ENCODE assay signal across 8 cellular contexts in the genomic region with DNA sequence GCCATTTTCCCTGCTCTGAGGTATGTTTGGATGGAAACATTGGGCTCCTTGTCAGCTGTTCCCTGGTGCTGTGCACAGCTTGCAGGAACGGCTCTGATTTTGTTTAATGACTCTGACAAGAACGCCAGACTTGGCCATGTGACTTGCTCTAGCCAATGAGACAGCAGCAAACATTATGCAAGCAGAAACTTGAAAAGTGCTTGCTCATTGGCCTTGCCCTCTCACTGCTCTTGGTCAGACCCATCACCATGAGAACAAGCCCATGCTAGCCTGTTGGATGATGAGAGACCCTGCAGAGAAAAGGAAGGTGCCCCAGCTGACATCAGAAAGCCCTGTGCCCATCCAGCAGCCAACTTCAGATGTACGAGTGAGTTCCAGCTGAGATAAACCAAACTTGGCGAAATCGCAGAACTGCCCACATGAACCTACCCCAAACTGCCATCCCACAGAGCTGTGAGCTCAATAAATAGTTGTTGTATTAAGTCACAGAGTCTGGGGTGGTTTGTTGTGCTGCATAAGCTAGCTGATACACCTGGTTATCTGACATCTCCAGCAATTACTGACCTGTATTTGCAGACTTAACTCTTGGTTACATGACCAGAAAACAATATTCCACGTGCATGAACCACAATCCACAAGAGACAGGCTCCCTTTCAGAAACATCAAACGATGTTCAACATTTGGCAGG.
DNase-seq lines count a peak whose midpoint lies in the region; ATAC-seq and TF ChIP-seq lines count a peak whose summit lies in the region.

No MANE protein-coding gene starts in this region.

- H3K27ac Mint-ChIP-seq in activated CD8-positive, alpha-beta T cell treated with anti-CD3 and anti-CD28 coated beads for 36 hours, result no peak overlapping the region
- no peak overlapping the region for H3K27ac Mint-ChIP-seq in activated CD8-positive, alpha-beta T cell treated with anti-CD3 and anti-CD28 coated beads, Interleukin-2, amount 10 ng/mL, durations not matched to agents 7 days and 5 days
- no peak overlapping the region for H3K27ac Mint-ChIP-seq in stimulated activated naive B cell treated with anti-CD40 and anti-IgM and Interleukin-4, amounts not matched to agents 10 μg/mL and 1 μg/mL and 100 μg/mL, for 72 hours
- H3K27ac Mint-ChIP-seq in mesothelial cell of epicardium (no peak overlapping the region), type B pancreatic cell (no peak overlapping the region)

- H3K4me3 ChIP-seq in epithelial cell of esophagus (ENCODE audit: low read length), result no peak overlapping the region

- peak; percentile 37 for ATAC-seq in activated CD8-positive, alpha-beta T cell treated with anti-CD3 and anti-CD28 coated beads for 36 hours
- ATAC-seq in activated CD8-positive, alpha-beta T cell treated with anti-CD3 and anti-CD28 coated beads, Interleukin-2, amount 10 ng/mL, durations not matched to agents 7 days and 5 days, result no peak
- ATAC-seq in stimulated activated naive B cell treated with anti-CD40 and anti-IgM and Interleukin-4, amounts not matched to agents 10 μg/mL and 1 μg/mL and 100 μg/mL, for 72 hours (replicated peaks), result peak; percentile 46 to 55

- H3K4me3 Mint-ChIP-seq in activated CD8-positive, alpha-beta T cell treated with anti-CD3 and anti-CD28 coated beads for 36 hours, result no peak overlapping the region
- H3K4me3 Mint-ChIP-seq in activated CD8-positive, alpha-beta T cell treated with anti-CD3 and anti-CD28 coated beads, Interleukin-2, amount 10 ng/mL, durations not matched to agents 7 days and 5 days, result no peak overlapping the region
- no peak overlapping the region for H3K4me3 Mint-ChIP-seq in stimulated activated naive B cell treated with anti-CD40 and anti-IgM and Interleukin-4, amounts not matched to agents 10 μg/mL and 1 μg/mL and 100 μg/mL, for 72 hours
- H3K4me3 Mint-ChIP-seq in mesothelial cell of epicardium (no peak overlapping the region), type B pancreatic cell (no peak overlapping the region)

- POLR2A ChIA-PET in activated CD8-positive, alpha-beta T cell treated with anti-CD3 and anti-CD28 coated beads for 36 hours (lab: Charles Lee), result interaction anchor here (0.8 kb wide), 1 partner anchor 10 kb away, joined by 3 read pairs; no protein-coding TSS in a partner anchor
- POLR2A ChIA-PET in activated CD8-positive, alpha-beta T cell treated with anti-CD3 and anti-CD28 coated beads, Interleukin-2, amount 10 ng/mL, durations not matched to agents 7 days and 5 days (lab: Charles Lee), result no interaction called here

- TF ChIP-seq CTCF in activated CD8-positive, alpha-beta T cell treated with anti-CD3 and anti-CD28 coated beads for 36 hours (IDR thresholded peaks at IDR 0.05), result no peak
- TF ChIP-seq CTCF in epithelial cell of esophagus (IDR thresholded peaks at IDR 0.05; ENCODE audit: insufficient read depth, low read depth, low read length, missing control alignments), result no peak
- TF ChIP-seq CTCF in mesothelial cell of epicardium (IDR thresholded peaks at IDR 0.05; ENCODE audit: unreplicated experiment), result no peak
- no peak for TF ChIP-seq CTCF in type B pancreatic cell (conservative IDR thresholded peaks at IDR 0.05)

- intact Hi-C loops in activated CD8-positive, alpha-beta T cell treated with anti-CD3 and anti-CD28 coated beads for 36 hours (cut with micrococcal nuclease), result loop anchor here (10.0 kb wide), 3 partner anchors 245 to 635 kb away; a partner anchor contains a TSS

- peaks cover 5% of the 10 kb centered on the region for H3K27me3 Mint-ChIP-seq in activated CD8-positive, alpha-beta T cell treated with anti-CD3 and anti-CD28 coated beads for 36 hours
- peaks cover 34% of the 10 kb centered on the region for H3K27me3 Mint-ChIP-seq in activated CD8-positive, alpha-beta T cell treated with anti-CD3 and anti-CD28 coated beads, Interleukin-2, amount 10 ng/mL, durations not matched to agents 7 days and 5 days (ENCODE audit: low read depth)
- peaks cover 16 to 21% of the 10 kb centered on the region in 2 donors for H3K27me3 Mint-ChIP-seq in stimulated activated naive B cell treated with anti-CD40 and anti-IgM and Interleukin-4, amounts not matched to agents 10 μg/mL and 1 μg/mL and 100 μg/mL, for 72 hours
- peaks cover 5% of the 10 kb centered on the region for H3K27me3 Mint-ChIP-seq in mesothelial cell of epicardium (ENCODE audit: low read depth)
- H3K27me3 Mint-ChIP-seq in type B pancreatic cell, result peaks cover 9% of the 10 kb centered on the region

- CTCF ChIA-PET in activated CD8-positive, alpha-beta T cell treated with anti-CD3 and anti-CD28 coated beads for 36 hours (lab: Charles Lee), result interaction anchor here (1.0 to 1.9 kb wide), 5 partner anchors 10 to 100 kb away, joined by 3 to 7 read pairs (median 4); no protein-coding TSS in a partner anchor
- CTCF ChIA-PET in activated CD8-positive, alpha-beta T cell treated with anti-CD3 and anti-CD28 coated beads, Interleukin-2, amount 10 ng/mL, durations not matched to agents 7 days and 5 days (lab: Charles Lee), result interaction anchor here (0.8 to 2.8 kb wide), 6 partner anchors 10 to 641 kb away, joined by 3 to 8 read pairs (median 4); no protein-coding TSS in a partner anchor

- peak; percentile 37 for DNase-seq in activated CD8-positive, alpha-beta T cell treated with anti-CD3 and anti-CD28 coated beads for 36 hours
- no peak for DNase-seq in activated CD8-positive, alpha-beta T cell treated with anti-CD3 and anti-CD28 coated beads, Interleukin-2, amount 10 ng/mL, durations not matched to agents 7 days and 5 days
- DNase-seq in NCI-H2171 treated with DMSO at 0.1 percent for 48 hours (lab: John Stamatoyannopoulos, UW) (peak; percentile 89), epithelial cell of esophagus (ENCODE audit: low read depth) (peak; percentile 94), DMS79 treated with DMSO at 0.1 percent for 48 hours (lab: John Stamatoyannopoulos, UW) (no peak), mesothelial cell of epicardium (ENCODE audit: low spot score in 2 of 2, unreplicated experiment in 2 of 2) (no peak), type B pancreatic cell (ENCODE audit: extremely low spot score, unreplicated experiment) (no peak)
- DNase-seq in stimulated activated naive B cell treated with anti-CD40 and anti-IgM and Interleukin-4, amounts not matched to agents 10 μg/mL and 1 μg/mL and 100 μg/mL, for 72 hours, result no peak

- H3K4me1 Mint-ChIP-seq in activated CD8-positive, alpha-beta T cell treated with anti-CD3 and anti-CD28 coated beads for 36 hours (ENCODE audit: low read depth), result no peaks in the 10 kb centered on the region
- peaks cover 9% of the 10 kb centered on the region for H3K4me1 Mint-ChIP-seq in activated CD8-positive, alpha-beta T cell treated with anti-CD3 and anti-CD28 coated beads, Interleukin-2, amount 10 ng/mL, durations not matched to agents 7 days and 5 days (ENCODE audit: low read depth)
- no peaks in the 10 kb centered on the region for H3K4me1 Mint-ChIP-seq in stimulated activated naive B cell treated with anti-CD40 and anti-IgM and Interleukin-4, amounts not matched to agents 10 μg/mL and 1 μg/mL and 100 μg/mL, for 72 hours
- H3K4me1 Mint-ChIP-seq in mesothelial cell of epicardium, result no peaks in the 10 kb centered on the region
- peaks cover 11% of the 10 kb centered on the region for H3K4me1 Mint-ChIP-seq in type B pancreatic cell (ENCODE audit: unreplicated experiment)

- no peaks in the 10 kb centered on the region for H3K36me3 Mint-ChIP-seq in activated CD8-positive, alpha-beta T cell treated with anti-CD3 and anti-CD28 coated beads for 36 hours (ENCODE audit: low read depth)
- H3K36me3 Mint-ChIP-seq in activated CD8-positive, alpha-beta T cell treated with anti-CD3 and anti-CD28 coated beads, Interleukin-2, amount 10 ng/mL, durations not matched to agents 7 days and 5 days (ENCODE audit: low read depth), result no peaks in the 10 kb centered on the region
- no peaks in the 10 kb centered on the region for H3K36me3 Mint-ChIP-seq in stimulated activated naive B cell treated with anti-CD40 and anti-IgM and Interleukin-4, amounts not matched to agents 10 μg/mL and 1 μg/mL and 100 μg/mL, for 72 hours
- H3K36me3 Mint-ChIP-seq in mesothelial cell of epicardium, result no peaks in the 10 kb centered on the region
- no peaks in the 10 kb centered on the region for H3K36me3 Mint-ChIP-seq in type B pancreatic cell

- H3K9me3 Mint-ChIP-seq in activated CD8-positive, alpha-beta T cell treated with anti-CD3 and anti-CD28 coated beads for 36 hours, result no peaks in the 10 kb centered on the region
- no peaks in the 10 kb centered on the region for H3K9me3 Mint-ChIP-seq in activated CD8-positive, alpha-beta T cell treated with anti-CD3 and anti-CD28 coated beads, Interleukin-2, amount 10 ng/mL, durations not matched to agents 7 days and 5 days (ENCODE audit: insufficient read depth)
- no peaks in the 10 kb centered on the region for H3K9me3 Mint-ChIP-seq in stimulated activated naive B cell treated with anti-CD40 and anti-IgM and Interleukin-4, amounts not matched to agents 10 μg/mL and 1 μg/mL and 100 μg/mL, for 72 hours
- H3K9me3 Mint-ChIP-seq in mesothelial cell of epicardium, result no peaks in the 10 kb centered on the region
- H3K9me3 Mint-ChIP-seq in type B pancreatic cell, result no peaks in the 10 kb centered on the region

Comparison
In these comparisons a context has a peak if more than half of its experiments do, and no peak if none do; other contexts are left out.
1. DNase-seq: peak in activated CD8-positive, alpha-beta T cell treated with anti-CD3 and anti-CD28 coated beads for 36 hours (single experiment), NCI-H2171 treated with DMSO at 0.1 percent for 48 hours (single experiment) and epithelial cell of esophagus (single experiment); none in activated CD8-positive, alpha-beta T cell treated with anti-CD3 and anti-CD28 coated beads, Interleukin-2, amount 10 ng/mL, durations not matched to agents 7 days and 5 days (single experiment), stimulated activated naive B cell treated with anti-CD40 and anti-IgM and Interleukin-4, amounts not matched to agents 10 μg/mL and 1 μg/mL and 100 μg/mL, for 72 hours (single experiment), DMS79 treated with DMSO at 0.1 percent for 48 hours (single experiment), mesothelial cell of epicardium (0 of 2) and type B pancreatic cell (single experiment).